Comparison of ENCODE assay signal across 25 cellular contexts in the genomic region with DNA sequence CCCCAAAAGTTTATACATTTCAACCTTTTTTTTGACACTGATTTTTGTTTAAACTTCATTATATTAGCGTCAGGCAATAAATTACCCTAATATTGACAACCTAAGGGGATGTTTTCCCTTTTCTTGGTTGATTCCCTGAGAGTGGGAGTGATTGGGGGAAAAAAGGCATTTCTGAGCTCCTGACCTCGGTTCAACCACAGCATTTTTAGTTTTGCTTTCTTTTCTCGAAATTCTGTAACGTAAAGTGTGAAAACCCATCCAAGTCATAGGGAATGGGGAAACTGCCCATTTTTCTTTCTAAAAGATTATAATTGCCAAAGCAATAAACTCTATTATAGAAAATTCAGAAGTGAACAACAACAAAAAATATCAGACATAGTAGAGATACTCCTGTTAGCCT.
"Had no signal": no experiment of that assay in that cellular context is flagged by ENCODE, and none has a peak within 500 bp of the region (broad histone marks: within the 10 kb centered on the region; RNA-seq: fewer than 3 reads in every experiment).

No MANE protein-coding gene starts in this region.

- DNase-seq: effector CD8-positive, alpha-beta T cell; endodermal cell; foreskin melanocyte; glutamatergic neuron; heart right ventricle; hippocampal formation; left cardiac atrium; left lung; mesenchymal stem cell; mucosa of descending colon; naive B cell; right lobe of liver; small intestine; stimulated activated CD4-positive, alpha-beta T cell treated with anti-CD3 and anti-CD28 coated beads, Interleukin-15, amount 100 ng/mL, for 24 hours; stimulated activated CD4-positive, alpha-beta T cell treated with anti-CD3 and anti-CD28 coated beads, Interleukin-2, amount 100 ng/mL, for 48 hours; stimulated activated naive CD4-positive, alpha-beta T cell; stimulated activated naive CD8-positive, alpha-beta T cell treated with anti-CD3 and anti-CD28 coated beads, Interleukin-15, amount 100 ng/mL, for 72 hours; trophoblast cell had no signal

- H3K79me2 ChIP-seq: parathyroid adenoma had no signal

- ATAC-seq: heart right ventricle; left cardiac atrium; left lung; mucosa of descending colon; natural killer cell treated with Interleukin-12 subunit alpha and Interleukin-12 subunit beta and Interleukin-15 and Interleukin-18, amount 100 ng/mL, for 72 hours; right lobe of liver; stimulated activated naive CD8-positive, alpha-beta T cell treated with anti-CD3 and anti-CD28 coated beads, Interleukin-15, amount 100 ng/mL, for 72 hours had no signal

- H3K4me3 ChIP-seq: esophagus muscularis mucosa, heart right ventricle, left lung, mucosa of descending colon, right lobe of liver, suprapubic skin, vagina had no signal

- H3K9me3 ChIP-seq: esophagus muscularis mucosa, heart right ventricle, left lung, mucosa of descending colon, neutrophil, right lobe of liver, suprapubic skin, vagina had no signal

- H2AFZ ChIP-seq: parathyroid adenoma had no signal

- H3K4me1 ChIP-seq: esophagus muscularis mucosa, heart right ventricle, left lung, parathyroid adenoma, right lobe of liver, suprapubic skin, vagina had no signal

- H3K27ac ChIP-seq: esophagus muscularis mucosa, heart right ventricle, left lung, neutrophil, parathyroid adenoma, right lobe of liver, suprapubic skin, vagina had no signal

- H3K27me3 ChIP-seq: esophagus muscularis mucosa, right lobe of liver, vagina had no signal

- H3K36me3 ChIP-seq: esophagus muscularis mucosa, heart right ventricle, left lung, neutrophil, right lobe of liver, suprapubic skin, vagina had no signal

- H3K9ac ChIP-seq: parathyroid adenoma had no signal

- FAIRE-seq: islet of Langerhans, small intestine had no signal
